10 cellular contexts compared by ENCODE assay signal in genomic region chr6:134707342-134707982, GRCh38.
DNase-seq lines count a peak whose midpoint lies in the region; ATAC-seq and TF ChIP-seq lines count a peak whose summit lies in the region.
"Had no signal": no experiment of that assay in that cellular context is flagged by ENCODE, and none has a peak within 500 bp of the region (broad histone marks: within the 10 kb centered on the region; RNA-seq: fewer than 3 reads in every experiment).

No MANE protein-coding gene starts in this region.

- H3K27me3 ChIP-seq in ascending aorta = no peaks in the 10 kb centered on the region

- H3K9me3 ChIP-seq in ascending aorta = no peaks in the 10 kb centered on the region

- BruUV-seq in Calu3 (replicated peaks; lab: Mats Ljungman, UMichigan) = no TSS peak

- TF ChIP-seq CTCF in Calu3 (IDR thresholded peaks at IDR 0.05; ENCODE audit: unreplicated experiment) (no peak), LNCaP clone FGC (IDR thresholded peaks at IDR 0.05; ENCODE audit: control insufficient read depth, extremely low read depth, insufficient read depth) (no peak), brain (conservative IDR thresholded peaks at IDR 0.05) (no peak), ascending aorta (IDR thresholded peaks at IDR 0.05) (no peak)

- no peaks in the 10 kb centered on the region for H3K36me3 Mint-ChIP-seq in Calu3 (ENCODE audit: insufficient read depth, unreplicated experiment)
- no peaks in the 10 kb centered on the region for H3K36me3 Mint-ChIP-seq in brain
- H3K36me3 Mint-ChIP-seq in memory B cell = no peaks in the 10 kb centered on the region
- H3K36me3 Mint-ChIP-seq in activated T-helper 1 cell treated with anti-CD3 and anti-CD28 coated beads, Interleukin-12 subunit alpha, Interleukin-12 subunit beta, Interleukin-2, Interleukin-4 antibody, amounts not matched to agents 30 ng/mL and 10 ng/mL and 1 ng/mL, durations not matched to agents 14 hours and 24 hours and 36 hours (ENCODE audit: low read depth) = no peaks in the 10 kb centered on the region
- H3K36me3 Mint-ChIP-seq: natural killer cell treated with Interleukin-12 subunit alpha and Interleukin-12 subunit beta and Interleukin-15 and Interleukin-18, amount 100 ng/mL, for 72 hours had no signal

- H3K9me3 Mint-ChIP-seq in Calu3 (ENCODE audit: low read depth, unreplicated experiment) = no peaks in the 10 kb centered on the region
- H3K9me3 Mint-ChIP-seq in brain = no peaks in the 10 kb centered on the region
- no peaks in the 10 kb centered on the region for H3K9me3 Mint-ChIP-seq in memory B cell
- no peaks in the 10 kb centered on the region for H3K9me3 Mint-ChIP-seq in activated T-helper 1 cell treated with anti-CD3 and anti-CD28 coated beads, Interleukin-12 subunit alpha, Interleukin-12 subunit beta, Interleukin-2, Interleukin-4 antibody, amounts not matched to agents 30 ng/mL and 10 ng/mL and 1 ng/mL, durations not matched to agents 14 hours and 24 hours and 36 hours
- H3K9me3 Mint-ChIP-seq: activated CD8-positive, alpha-beta T cell treated with anti-CD3 and anti-CD28 coated beads for 36 hours; natural killer cell treated with Interleukin-12 subunit alpha and Interleukin-12 subunit beta and Interleukin-15 and Interleukin-18, amount 100 ng/mL, for 72 hours had no signal

- ATAC-seq in memory B cell (ENCODE audit: low read depth) (peak; percentile 24), GM18498 (IDR thresholded peaks at IDR 0.05; ENCODE audit: unreplicated experiment) (no peak)
- ATAC-seq: activated CD8-positive, alpha-beta T cell treated with anti-CD3 and anti-CD28 coated beads for 36 hours; natural killer cell treated with Interleukin-12 subunit alpha and Interleukin-12 subunit beta and Interleukin-15 and Interleukin-18, amount 100 ng/mL, for 72 hours had no signal

- H3K27ac Mint-ChIP-seq in Calu3 (ENCODE audit: unreplicated experiment) (no peak overlapping the region), brain (peak overlapping the region in 3 of 5 experiments; percentile 13 to 77 (median 32)), memory B cell (no peak overlapping the region)
- no peak overlapping the region for H3K27ac Mint-ChIP-seq in activated T-helper 1 cell treated with anti-CD3 and anti-CD28 coated beads, Interleukin-12 subunit alpha, Interleukin-12 subunit beta, Interleukin-2, Interleukin-4 antibody, amounts not matched to agents 30 ng/mL and 10 ng/mL and 1 ng/mL, durations not matched to agents 14 hours and 24 hours and 36 hours
- H3K27ac Mint-ChIP-seq: activated CD8-positive, alpha-beta T cell treated with anti-CD3 and anti-CD28 coated beads for 36 hours; natural killer cell treated with Interleukin-12 subunit alpha and Interleukin-12 subunit beta and Interleukin-15 and Interleukin-18, amount 100 ng/mL, for 72 hours had no signal

- no peak overlapping the region for H3K4me3 ChIP-seq in LNCaP clone FGC (ENCODE audit: low read depth, low read length)
- no peak overlapping the region for H3K4me3 ChIP-seq in ascending aorta

- H3K4me1 ChIP-seq in ascending aorta = no peaks in the 10 kb centered on the region

- H3K4me3 Mint-ChIP-seq in Calu3 (ENCODE audit: low read depth, unreplicated experiment) = no peak overlapping the region
- no peak overlapping the region for H3K4me3 Mint-ChIP-seq in brain
- H3K4me3 Mint-ChIP-seq in memory B cell = no peak overlapping the region
- no peak overlapping the region for H3K4me3 Mint-ChIP-seq in activated T-helper 1 cell treated with anti-CD3 and anti-CD28 coated beads, Interleukin-12 subunit alpha, Interleukin-12 subunit beta, Interleukin-2, Interleukin-4 antibody, amounts not matched to agents 30 ng/mL and 10 ng/mL and 1 ng/mL, durations not matched to agents 14 hours and 24 hours and 36 hours
- H3K4me3 Mint-ChIP-seq: activated CD8-positive, alpha-beta T cell treated with anti-CD3 and anti-CD28 coated beads for 36 hours; natural killer cell treated with Interleukin-12 subunit alpha and Interleukin-12 subunit beta and Interleukin-15 and Interleukin-18, amount 100 ng/mL, for 72 hours had no signal

- CTCF ChIA-PET in Calu3 (lab: Charles Lee) = interaction anchor here (0.8 to 1.2 kb wide), 2 partner anchors 44 to 67 kb away, joined by 3 read pairs; no protein-coding TSS in a partner anchor

- intact Hi-C loops in Calu3 (cut with micrococcal nuclease; ENCODE audit: unreplicated experiment) = no loop called here
- intact Hi-C loops in ascending aorta (cut with DNase I) = no loop called here
- intact Hi-C loops in activated T-helper 1 cell treated with anti-CD3 and anti-CD28 coated beads, Interleukin-12 subunit alpha, Interleukin-12 subunit beta, Interleukin-2, Interleukin-4 antibody, amounts not matched to agents 30 ng/mL and 10 ng/mL and 1 ng/mL, durations not matched to agents 14 hours and 24 hours and 36 hours (cut with micrococcal nuclease) = no loop called here

- peaks cover 9% of the 10 kb centered on the region for H3K4me1 Mint-ChIP-seq in Calu3 (ENCODE audit: low read depth, unreplicated experiment)
- peaks cover 14% of the 10 kb centered on the region for H3K4me1 Mint-ChIP-seq in brain
- H3K4me1 Mint-ChIP-seq in memory B cell = no peaks in the 10 kb centered on the region
- H3K4me1 Mint-ChIP-seq in activated T-helper 1 cell treated with anti-CD3 and anti-CD28 coated beads, Interleukin-12 subunit alpha, Interleukin-12 subunit beta, Interleukin-2, Interleukin-4 antibody, amounts not matched to agents 30 ng/mL and 10 ng/mL and 1 ng/mL, durations not matched to agents 14 hours and 24 hours and 36 hours (ENCODE audit: low read depth) = no peaks in the 10 kb centered on the region

- H3K36me3 ChIP-seq in ascending aorta = no peaks in the 10 kb centered on the region

- H3K27me3 Mint-ChIP-seq in Calu3 (ENCODE audit: unreplicated experiment) (no peaks in the 10 kb centered on the region), brain (no peaks in the 10 kb centered on the region), memory B cell (peaks cover 7% of the 10 kb centered on the region)
- peaks cover 15% of the 10 kb centered on the region for H3K27me3 Mint-ChIP-seq in activated T-helper 1 cell treated with anti-CD3 and anti-CD28 coated beads, Interleukin-12 subunit alpha, Interleukin-12 subunit beta, Interleukin-2, Interleukin-4 antibody, amounts not matched to agents 30 ng/mL and 10 ng/mL and 1 ng/mL, durations not matched to agents 14 hours and 24 hours and 36 hours (ENCODE audit: insufficient read depth)

- H3K27ac ChIP-seq in caudate nucleus (ENCODE audit: low read depth, low read length) = no peak overlapping the region
- no peak overlapping the region for H3K27ac ChIP-seq in ascending aorta

- peak; percentile 46 for DNase-seq in Calu3
- DNase-seq in LNCaP clone FGC (ENCODE audit: low read depth) = peak; percentile 47
- DNase-seq in memory B cell (ENCODE audit: low spot score in 2 of 2) = no peak
- no peak for DNase-seq in caudate nucleus (lab: John Stamatoyannopoulos, UW)
- DNase-seq in ascending aorta (ENCODE audit: low spot score in 2 of 2) = no peak
- DNase-seq in activated T-helper 1 cell treated with anti-CD3 and anti-CD28 coated beads, Interleukin-12 subunit alpha, Interleukin-12 subunit beta, Interleukin-2, Interleukin-4 antibody, amounts not matched to agents 30 ng/mL and 10 ng/mL and 1 ng/mL, durations not matched to agents 14 hours and 24 hours and 36 hours (ENCODE audit: low spot score) = no peak
- DNase-seq: activated CD8-positive, alpha-beta T cell treated with anti-CD3 and anti-CD28 coated beads for 36 hours had no signal

Comparison
In these comparisons a context has a peak if more than half of its experiments do, and no peak if none do; other contexts are left out.
1. DNase-seq: peak in Calu3 (single experiment) and LNCaP clone FGC (single experiment); none in memory B cell (0 of 2), caudate nucleus (0 of 61), ascending aorta (0 of 2) and activated T-helper 1 cell treated with anti-CD3 and anti-CD28 coated beads, Interleukin-12 subunit alpha, Interleukin-12 subunit beta, Interleukin-2, Interleukin-4 antibody, amounts not matched to agents 30 ng/mL and 10 ng/mL and 1 ng/mL, durations not matched to agents 14 hours and 24 hours and 36 hours (single experiment).
2. H3K27ac Mint-ChIP-seq: peak in brain (3 of 5); none in Calu3 (single experiment), memory B cell (single experiment) and activated T-helper 1 cell treated with anti-CD3 and anti-CD28 coated beads, Interleukin-12 subunit alpha, Interleukin-12 subunit beta, Interleukin-2, Interleukin-4 antibody, amounts not matched to agents 30 ng/mL and 10 ng/mL and 1 ng/mL, durations not matched to agents 14 hours and 24 hours and 36 hours (single experiment).